8 cellular contexts compared by ENCODE assay signal in the genomic region with DNA sequence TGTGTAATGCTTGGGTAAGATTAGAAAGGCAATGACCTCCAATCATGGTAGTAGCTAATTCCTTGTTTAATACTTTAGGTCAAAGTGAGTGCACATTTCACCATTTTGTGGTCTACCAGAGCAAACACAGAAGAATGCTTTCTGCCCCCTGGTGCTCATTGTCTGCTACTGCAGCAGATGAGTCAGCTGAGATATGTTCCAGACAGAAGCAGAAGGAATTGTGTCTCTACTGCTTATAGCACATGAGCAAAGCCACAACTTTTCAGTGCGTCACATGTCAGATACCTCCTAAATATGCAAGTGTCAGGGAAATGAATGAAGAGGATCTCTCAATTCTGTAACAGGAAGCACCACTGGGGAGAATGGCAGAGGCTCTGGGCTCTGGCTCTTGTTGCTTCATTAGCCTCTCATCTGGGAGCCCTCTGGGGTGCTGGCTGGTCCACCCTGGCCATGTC.
DNase-seq lines count a peak whose midpoint lies in the region; ATAC-seq and TF ChIP-seq lines count a peak whose summit lies in the region.

No MANE protein-coding gene starts in this region.

- no peaks in the 10 kb centered on the region for H4K20me1 ChIP-seq in HCT116 (ENCODE audit: insufficient read depth)

- no peak overlapping the region for H3K27ac ChIP-seq in HCT116 (ENCODE audit: low read depth, low read length)
- H3K27ac ChIP-seq in left ventricle myocardium inferior (replicated peaks) = peak overlapping the region; percentile 9

- H3K27me3 ChIP-seq in HCT116 (ENCODE audit: insufficient read depth, low read length) (no peaks in the 10 kb centered on the region), left ventricle myocardium inferior (ENCODE audit: low read depth) (no peaks in the 10 kb centered on the region)

- H3K4me2 ChIP-seq in HCT116 (ENCODE audit: low read length) = no peak overlapping the region

- H3K79me2 ChIP-seq in HCT116 (ENCODE audit: insufficient read depth, low read length) = no peaks in the 10 kb centered on the region

- TF ChIP-seq CTCF in HCT116 (IDR thresholded peaks at IDR 0.05 in 2 of 3, conservative IDR thresholded peaks at IDR 0.05 in 1 of 3; ENCODE audit: borderline replicate concordance in 1 of 3, insufficient read depth in 1 of 3, low read depth in 2 of 3, low read length in 2 of 3) (peak; percentile 65 to 93 (median 86)), left ventricle myocardium inferior (IDR thresholded peaks at IDR 0.05; ENCODE audit: borderline replicate concordance) (peak; percentile 98), retinal pigment epithelial cell (conservative IDR thresholded peaks at IDR 0.05; ENCODE audit: low read depth, low read length) (peak; percentile 97)

- DNase-seq in GM04503 (ENCODE audit: low read depth) (peak; percentile 82), HCT116 (ENCODE audit: low read depth, low spot score) (peak; percentile 58), NAMALWA (ENCODE audit: low spot score) (peak; percentile 88), T follicular helper cell (ENCODE audit: low read depth) (peak; percentile 63), amniotic stem cell (lab: John Stamatoyannopoulos, UW) (peak; percentile 64), left ventricle myocardium inferior (peak; percentile 73), retinal pigment epithelial cell (ENCODE audit: low read depth) (peak; percentile 87), mesenteric fat pad (ENCODE audit: low spot score) (no peak)

- H3K36me3 ChIP-seq in HCT116 (ENCODE audit: control insufficient read depth in 1 of 2, insufficient read depth in 2 of 2, low read length in 2 of 2) = no peaks in the 10 kb centered on the region
- no peaks in the 10 kb centered on the region for H3K36me3 ChIP-seq in left ventricle myocardium inferior

- ATAC-seq in HCT116 = peak; percentile 79

- intact Hi-C loops in HCT116 (cut with micrococcal nuclease) (loop anchor here (1.0 to 10.0 kb wide), 5 partner anchors 182 to 467 kb away; no protein-coding TSS in a partner anchor), left ventricle myocardium inferior (cut with micrococcal nuclease) (loop anchor here (5.0 kb wide), 1 partner anchor 469 kb away; no protein-coding TSS in a partner anchor)

- BruUV-seq in HCT116 (replicated peaks; lab: Mats Ljungman, UMichigan) = no TSS peak

- H3K9me3 ChIP-seq in HCT116 (ENCODE audit: control insufficient read depth in 1 of 2, insufficient read depth in 1 of 2, low read depth in 1 of 2, low read length in 2 of 2) (no peaks in the 10 kb centered on the region), left ventricle myocardium inferior (replicated peaks) (no peaks in the 10 kb centered on the region)

- H2AFZ ChIP-seq in HCT116 (ENCODE audit: low read depth, low read length, poor library complexity, severe bottlenecking) = peak overlapping the region; percentile 77

- H3K4me1 ChIP-seq in HCT116 (ENCODE audit: control insufficient read depth in 1 of 2, insufficient read depth in 2 of 2, low read length in 2 of 2) = peaks cover 10 to 25% of the 10 kb centered on the region in 2 experiments; a peak in 3 of 4 replicates
- peaks cover 20% of the 10 kb centered on the region for H3K4me1 ChIP-seq in left ventricle myocardium inferior

- peaks cover 7% of the 10 kb centered on the region; the same call in 1 of the 2 replicates for H3K9me2 ChIP-seq in HCT116 (ENCODE audit: insufficient read depth)

- CTCF ChIA-PET in HCT116 (lab: Charles Lee) = interaction anchor here (0.9 to 2.6 kb wide), 12 partner anchors 9 to 467 kb away, joined by 3 to 13 read pairs (median 4); no protein-coding TSS in a partner anchor

- H3K4me3 ChIP-seq in HCT116 (replicated peaks in 1 of 2; ENCODE audit: low read depth in 1 of 2, low read length in 2 of 2) = no peak overlapping the region
- H3K4me3 ChIP-seq in left ventricle myocardium inferior = no peak overlapping the region
- no peak overlapping the region for H3K4me3 ChIP-seq in retinal pigment epithelial cell (ENCODE audit: low read length)

- no peak overlapping the region for H3K9ac ChIP-seq in HCT116 (ENCODE audit: low read length)

- peak; percentile 87 for TF ChIP-seq RAD21 in HCT116 (IDR thresholded peaks at IDR 0.05; ENCODE audit: low read depth)

- RAD21 ChIA-PET in HCT116 (lab: Charles Lee; ENCODE audit: low non-redundant PET in 1 of 2, low total read pairs in 2 of 2, uncharacterized antibody in 2 of 2, unreplicated experiment in 2 of 2) = interaction anchor here (0.7 to 0.9 kb wide), 2 partner anchors 434 to 467 kb away, joined by 3 to 4 read pairs; no protein-coding TSS in a partner anchor

- no peak for TF ChIP-seq POLR2A in HCT116 (IDR thresholded peaks at IDR 0.05; ENCODE audit: borderline replicate concordance, extremely low read depth, insufficient read depth, insufficient read length)

- POLR2A ChIA-PET in HCT116 (lab: Charles Lee) = interaction anchor here (0.9 kb wide), 1 partner anchor 467 kb away, joined by 3 read pairs; no protein-coding TSS in a partner anchor

TF ChIP-seq in HCT116, 20 proteins besides CTCF, POLR2A, EP300 and RAD21:
- TF ChIP-seq, protein P1, sequence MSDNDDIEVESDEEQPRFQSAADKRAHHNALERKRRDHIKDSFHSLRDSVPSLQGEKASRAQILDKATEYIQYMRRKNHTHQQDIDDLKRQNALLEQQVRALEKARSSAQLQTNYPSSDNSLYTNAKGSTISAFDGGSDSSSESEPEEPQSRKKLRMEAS (IDR thresholded peaks at IDR 0.05) = no peak
- TF ChIP-seq YY1 (IDR thresholded peaks at IDR 0.05; ENCODE audit: extremely low read depth, insufficient replicate concordance, low read depth, low read length) (peak; percentile 66), ZNF274 (IDR thresholded peaks at IDR 0.05; ENCODE audit: low read depth, low read length) (no peak), POLR2AphosphoS5 (IDR thresholded peaks at IDR 0.05; ENCODE audit: low read depth, low read length) (no peak), EGR1 (IDR thresholded peaks at IDR 0.05; ENCODE audit: low read depth) (no peak), CEBPB (IDR thresholded peaks at IDR 0.05; ENCODE audit: low read depth) (no peak), SP1 (IDR thresholded peaks at IDR 0.05; ENCODE audit: low read depth) (no peak), ELF1 (IDR thresholded peaks at IDR 0.05; ENCODE audit: borderline replicate concordance, low read depth) (no peak), ZFX (IDR thresholded peaks at IDR 0.05) (no peak), EZH2phosphoT487 (IDR thresholded peaks at IDR 0.05; ENCODE audit: borderline replicate concordance) (no peak), FOSL1 (IDR thresholded peaks at IDR 0.05; ENCODE audit: low read depth) (no peak), TCF7L2 (IDR thresholded peaks at IDR 0.05; ENCODE audit: borderline replicate concordance, extremely low read depth, insufficient read depth, insufficient read length) (no peak), SRF (IDR thresholded peaks at IDR 0.05; ENCODE audit: low read depth) (no peak), SIN3A (IDR thresholded peaks at IDR 0.05; ENCODE audit: low read depth) (no peak), JUND (IDR thresholded peaks at IDR 0.05) (no peak), EZH2 (IDR thresholded peaks at IDR 0.05) (no peak), CBX3 (IDR thresholded peaks at IDR 0.05; ENCODE audit: low read depth) (peak; percentile 66; the same call in 1 of the 2 replicates)
- TF ChIP-seq, protein P2, sequence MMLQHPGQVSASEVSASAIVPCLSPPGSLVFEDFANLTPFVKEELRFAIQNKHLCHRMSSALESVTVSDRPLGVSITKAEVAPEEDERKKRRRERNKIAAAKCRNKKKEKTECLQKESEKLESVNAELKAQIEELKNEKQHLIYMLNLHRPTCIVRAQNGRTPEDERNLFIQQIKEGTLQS (IDR thresholded peaks at IDR 0.05) = no peak
- TF ChIP-seq, protein P3, sequence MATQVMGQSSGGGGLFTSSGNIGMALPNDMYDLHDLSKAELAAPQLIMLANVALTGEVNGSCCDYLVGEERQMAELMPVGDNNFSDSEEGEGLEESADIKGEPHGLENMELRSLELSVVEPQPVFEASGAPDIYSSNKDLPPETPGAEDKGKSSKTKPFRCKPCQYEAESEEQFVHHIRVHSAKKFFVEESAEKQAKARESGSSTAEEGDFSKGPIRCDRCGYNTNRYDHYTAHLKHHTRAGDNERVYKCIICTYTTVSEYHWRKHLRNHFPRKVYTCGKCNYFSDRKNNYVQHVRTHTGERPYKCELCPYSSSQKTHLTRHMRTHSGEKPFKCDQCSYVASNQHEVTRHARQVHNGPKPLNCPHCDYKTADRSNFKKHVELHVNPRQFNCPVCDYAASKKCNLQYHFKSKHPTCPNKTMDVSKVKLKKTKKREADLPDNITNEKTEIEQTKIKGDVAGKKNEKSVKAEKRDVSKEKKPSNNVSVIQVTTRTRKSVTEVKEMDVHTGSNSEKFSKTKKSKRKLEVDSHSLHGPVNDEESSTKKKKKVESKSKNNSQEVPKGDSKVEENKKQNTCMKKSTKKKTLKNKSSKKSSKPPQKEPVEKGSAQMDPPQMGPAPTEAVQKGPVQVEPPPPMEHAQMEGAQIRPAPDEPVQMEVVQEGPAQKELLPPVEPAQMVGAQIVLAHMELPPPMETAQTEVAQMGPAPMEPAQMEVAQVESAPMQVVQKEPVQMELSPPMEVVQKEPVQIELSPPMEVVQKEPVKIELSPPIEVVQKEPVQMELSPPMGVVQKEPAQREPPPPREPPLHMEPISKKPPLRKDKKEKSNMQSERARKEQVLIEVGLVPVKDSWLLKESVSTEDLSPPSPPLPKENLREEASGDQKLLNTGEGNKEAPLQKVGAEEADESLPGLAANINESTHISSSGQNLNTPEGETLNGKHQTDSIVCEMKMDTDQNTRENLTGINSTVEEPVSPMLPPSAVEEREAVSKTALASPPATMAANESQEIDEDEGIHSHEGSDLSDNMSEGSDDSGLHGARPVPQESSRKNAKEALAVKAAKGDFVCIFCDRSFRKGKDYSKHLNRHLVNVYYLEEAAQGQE (IDR thresholded peaks at IDR 0.05; ENCODE audit: low read depth) = no peak
- TF ChIP-seq, protein P4, sequence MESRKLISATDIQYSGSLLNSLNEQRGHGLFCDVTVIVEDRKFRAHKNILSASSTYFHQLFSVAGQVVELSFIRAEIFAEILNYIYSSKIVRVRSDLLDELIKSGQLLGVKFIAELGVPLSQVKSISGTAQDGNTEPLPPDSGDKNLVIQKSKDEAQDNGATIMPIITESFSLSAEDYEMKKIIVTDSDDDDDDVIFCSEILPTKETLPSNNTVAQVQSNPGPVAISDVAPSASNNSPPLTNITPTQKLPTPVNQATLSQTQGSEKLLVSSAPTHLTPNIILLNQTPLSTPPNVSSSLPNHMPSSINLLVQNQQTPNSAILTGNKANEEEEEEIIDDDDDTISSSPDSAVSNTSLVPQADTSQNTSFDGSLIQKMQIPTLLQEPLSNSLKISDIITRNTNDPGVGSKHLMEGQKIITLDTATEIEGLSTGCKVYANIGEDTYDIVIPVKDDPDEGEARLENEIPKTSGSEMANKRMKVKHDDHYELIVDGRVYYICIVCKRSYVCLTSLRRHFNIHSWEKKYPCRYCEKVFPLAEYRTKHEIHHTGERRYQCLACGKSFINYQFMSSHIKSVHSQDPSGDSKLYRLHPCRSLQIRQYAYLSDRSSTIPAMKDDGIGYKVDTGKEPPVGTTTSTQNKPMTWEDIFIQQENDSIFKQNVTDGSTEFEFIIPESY (IDR thresholded peaks at IDR 0.05; ENCODE audit: extremely low read depth, insufficient replicate concordance, low read length) = peak; percentile 30
